In the genomic region with DNA sequence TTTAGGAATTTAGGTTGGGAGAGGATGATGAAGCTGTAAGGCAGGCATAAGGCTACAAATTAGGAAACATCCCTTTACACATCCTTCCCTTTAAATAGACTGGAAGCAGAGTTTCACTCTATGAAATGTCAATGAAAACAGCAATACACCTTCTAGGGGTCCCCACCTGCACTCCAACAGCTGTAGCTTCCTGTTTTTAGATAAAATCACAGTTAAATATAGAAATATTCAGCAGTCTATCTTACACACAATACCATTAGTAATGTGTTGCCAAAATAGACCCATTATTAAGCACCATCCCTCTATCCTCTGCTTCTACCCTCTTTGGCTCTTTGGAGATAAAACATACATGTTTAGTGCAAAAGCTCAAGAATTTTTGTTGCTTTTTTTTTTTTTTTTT, we compare ENCODE assay signal across 22 cellular contexts.
DNase-seq lines count a peak whose midpoint lies in the region; ATAC-seq, FAIRE-seq and TF ChIP-seq lines count a peak whose summit lies in the region.
"Had no signal": no experiment of that assay in that cellular context is flagged by ENCODE, and none has a peak within 500 bp of the region (broad histone marks: within the 10 kb centered on the region; RNA-seq: fewer than 3 reads in every experiment).

No MANE protein-coding gene starts in this region.

- TF ChIP-seq CTCF in MM.1S (IDR thresholded peaks at IDR 0.05; ENCODE audit: low read length) (no peak), OCI-LY1 (IDR thresholded peaks at IDR 0.05; ENCODE audit: low read length) (no peak), neural crest cell (conservative IDR thresholded peaks at IDR 0.05) (no peak), HepG2 (CRISPR knock-in tag; IDR thresholded peaks at IDR 0.05) (no peak)

- TF ChIP-seq POLR2A in HepG2 (IDR thresholded peaks at IDR 0.05; ENCODE audit: insufficient read depth in 1 of 2, low read depth in 2 of 2, low read length in 2 of 2), result no peak

- H2AFZ ChIP-seq in MM.1S (ENCODE audit: low read length), result no peak overlapping the region
- H2AFZ ChIP-seq in OCI-LY1 (ENCODE audit: low read length), result no peak overlapping the region
- H2AFZ ChIP-seq in HepG2 (ENCODE audit: low read length), result no peak overlapping the region
- H2AFZ ChIP-seq: GM23248 had no signal

- H4K20me1 ChIP-seq in BLaER1 (no peaks in the 10 kb centered on the region), MM.1S (ENCODE audit: insufficient read depth, low read length) (no peaks in the 10 kb centered on the region), OCI-LY1 (ENCODE audit: insufficient read depth, low read length) (no peaks in the 10 kb centered on the region), HepG2 (ENCODE audit: insufficient read depth, low read length) (no peaks in the 10 kb centered on the region)

- peaks cover 6% of the 10 kb centered on the region for H3K4me1 Mint-ChIP-seq in neural crest cell
- H3K4me1 Mint-ChIP-seq: CD4-positive, alpha-beta memory T cell had no signal

- no peak for FAIRE-seq in HepG2 (lab: Jason Lieb, UNC)
- FAIRE-seq: A204.1, GM12892, GM19239, H1 had no signal

- DNase-seq in MM.1S (peak; percentile 15), neural crest cell (ENCODE audit: low read depth, low spot score) (no peak), HepG2 (ENCODE audit: low spot score) (no peak), activated gamma-delta T cell (lab: John Stamatoyannopoulos, UW) (no peak)
- DNase-seq: C1 segment of cervical spinal cord; Calu3; CD4-positive, alpha-beta memory T cell; COR-L47; DMS53; DMS79 treated with DMSO at 0.1 percent for 48 hours; GM23248; H7; HCEC 1CT had no signal

- no peak overlapping the region for H3K27ac ChIP-seq in BLaER1
- no peak overlapping the region for H3K27ac ChIP-seq in MM.1S (ENCODE audit: low read length)
- peak overlapping the region; percentile 80 for H3K27ac ChIP-seq in OCI-LY1 (ENCODE audit: low read depth, low read length, poor library complexity, severe bottlenecking)
- no peak overlapping the region for H3K27ac ChIP-seq in HepG2 (ENCODE audit: extremely low read length, insufficient read depth, low read length)
- H3K27ac ChIP-seq: 22Rv1, GM23248 had no signal

- no peak overlapping the region for H3K4me3 Mint-ChIP-seq in neural crest cell
- H3K4me3 Mint-ChIP-seq: B cell; CD4-positive, alpha-beta memory T cell had no signal

- peak overlapping the region; percentile 49 for H3K4me2 ChIP-seq in BLaER1
- no peak overlapping the region for H3K4me2 ChIP-seq in MM.1S (ENCODE audit: low read depth, low read length)
- H3K4me2 ChIP-seq in OCI-LY1 (ENCODE audit: low read length), result peak overlapping the region; percentile 17; the same call in 1 of the 2 replicates
- no peak overlapping the region for H3K4me2 ChIP-seq in HepG2 (ENCODE audit: low read depth, low read length)

- no TSS peak for BruUV-seq in HepG2 (replicated peaks; lab: Mats Ljungman, UMichigan)

- no peaks in the 10 kb centered on the region for H3K79me2 ChIP-seq in MM.1S (ENCODE audit: low read length)
- H3K79me2 ChIP-seq in OCI-LY1 (ENCODE audit: insufficient read depth, low read length), result no peaks in the 10 kb centered on the region
- no peaks in the 10 kb centered on the region for H3K79me2 ChIP-seq in HepG2 (ENCODE audit: insufficient read depth, low read length)

- no peaks in the 10 kb centered on the region for H3K9me3 Mint-ChIP-seq in neural crest cell

- H3K4me1 ChIP-seq in BLaER1 (peaks cover 28% of the 10 kb centered on the region), MM.1S (ENCODE audit: low read length) (no peaks in the 10 kb centered on the region), OCI-LY1 (ENCODE audit: insufficient read depth, low read length, severe bottlenecking) (peaks cover 34% of the 10 kb centered on the region), HepG2 (ENCODE audit: insufficient read depth, low read length) (no peaks in the 10 kb centered on the region)

- no peaks in the 10 kb centered on the region for H3K9me2 ChIP-seq in MM.1S (replicated peaks; ENCODE audit: insufficient read depth, low read length)
- no peaks in the 10 kb centered on the region for H3K9me2 ChIP-seq in OCI-LY1 (ENCODE audit: low read depth, low read length)

- no peak for TF ChIP-seq RAD21 in HepG2 (CRISPR knock-in tag; IDR thresholded peaks at IDR 0.05)

- intact Hi-C loops in HepG2 (cut with micrococcal nuclease; ENCODE audit: unreplicated experiment), result no loop called here

- no peaks in the 10 kb centered on the region for H3K36me3 Mint-ChIP-seq in neural crest cell (ENCODE audit: low read depth)
- H3K36me3 Mint-ChIP-seq: CD4-positive, alpha-beta memory T cell had no signal

- no peaks in the 10 kb centered on the region for H3K9me3 ChIP-seq in BLaER1
- H3K9me3 ChIP-seq in MM.1S (replicated peaks; ENCODE audit: insufficient read depth, low read length), result no peaks in the 10 kb centered on the region
- no peaks in the 10 kb centered on the region for H3K9me3 ChIP-seq in OCI-LY1 (ENCODE audit: low read length)
- no peaks in the 10 kb centered on the region for H3K9me3 ChIP-seq in HepG2 (ENCODE audit: low read length)

- H3K36me3 ChIP-seq in BLaER1 (no peaks in the 10 kb centered on the region), MM.1S (replicated peaks; ENCODE audit: insufficient read depth, low read length) (no peaks in the 10 kb centered on the region), OCI-LY1 (ENCODE audit: insufficient read depth, low read length) (no peaks in the 10 kb centered on the region), HepG2 (replicated peaks in 1 of 2; ENCODE audit: control insufficient read depth in 1 of 2, insufficient read depth in 2 of 2, low read length in 2 of 2) (no peaks in the 10 kb centered on the region)

- in situ Hi-C loops in HepG2 (cut with HindIII; ENCODE audit: extremely low pct_ligation_motif_present, low pct_unique_long_range_greater_than_20kb), result no loop called here

- H3K9ac ChIP-seq in BLaER1 (no peak overlapping the region), MM.1S (ENCODE audit: low read length) (no peak overlapping the region), OCI-LY1 (ENCODE audit: low read length) (no peak overlapping the region), HepG2 (ENCODE audit: insufficient read depth, low read depth, low read length) (no peak overlapping the region)
- H3K9ac ChIP-seq: GM23248 had no signal

- no peak for ATAC-seq in HepG2
- ATAC-seq in HG03159 (IDR thresholded peaks at IDR 0.05; ENCODE audit: unreplicated experiment), result no peak

- CTCF ChIA-PET in HepG2 (lab: Yijun Ruan, JAX; ENCODE audit: low intra/inter-chr PET ratio, low total read pairs), result no interaction called here

- TF ChIP-seq EP300 in HepG2 (IDR thresholded peaks at IDR 0.05; ENCODE audit: low read depth in 2 of 2, low read length in 2 of 2) (no peak), HepG2 (CRISPR knock-in tag; IDR thresholded peaks at IDR 0.05; ENCODE audit: borderline replicate concordance) (no peak)

- H3K27me3 Mint-ChIP-seq in neural crest cell (ENCODE audit: low read depth), result no peaks in the 10 kb centered on the region
- H3K27me3 Mint-ChIP-seq: B cell; CD4-positive, alpha-beta memory T cell had no signal

- peak overlapping the region; percentile 19 for H3K27ac Mint-ChIP-seq in neural crest cell (ENCODE audit: unreplicated experiment)
- H3K27ac Mint-ChIP-seq: B cell; CD4-positive, alpha-beta memory T cell had no signal

- H3F3A ChIP-seq in MM.1S (ENCODE audit: insufficient read depth, low read length) (no peaks in the 10 kb centered on the region), OCI-LY1 (ENCODE audit: insufficient read depth, low read length) (no peaks in the 10 kb centered on the region)

- no peak overlapping the region for H3K4me3 ChIP-seq in BLaER1
- no peak overlapping the region for H3K4me3 ChIP-seq in MM.1S (ENCODE audit: low read length)
- no peak overlapping the region for H3K4me3 ChIP-seq in OCI-LY1 (ENCODE audit: low read depth, low read length, poor library complexity, severe bottlenecking)
- no peak overlapping the region for H3K4me3 ChIP-seq in HepG2 (replicated peaks in 1 of 3; ENCODE audit: insufficient read depth in 1 of 3, low read depth in 2 of 3, low read length in 3 of 3)
- H3K4me3 ChIP-seq: GM23248 had no signal

- H3K27me3 ChIP-seq in BLaER1, result no peaks in the 10 kb centered on the region
- H3K27me3 ChIP-seq in MM.1S (replicated peaks; ENCODE audit: insufficient read depth, low read length), result no peaks in the 10 kb centered on the region
- no peaks in the 10 kb centered on the region for H3K27me3 ChIP-seq in OCI-LY1 (ENCODE audit: insufficient read depth, low read length)
- H3K27me3 ChIP-seq in HepG2 (ENCODE audit: control insufficient read depth in 1 of 2, insufficient read depth in 2 of 2, low read length in 2 of 2), result no peaks in the 10 kb centered on the region

- POLR2A ChIA-PET in HepG2 (lab: Yijun Ruan, JAX), result no interaction called here

TF ChIP-seq in HepG2, 621 proteins besides CTCF, POLR2A, EP300 and RAD21:
- TF ChIP-seq KAT2B (IDR thresholded peaks at IDR 0.05; ENCODE audit: borderline replicate concordance, low read depth, low read length) (no peak), GLI4 (CRISPR knock-in tag; IDR thresholded peaks at IDR 0.05; ENCODE audit: borderline replicate concordance) (no peak), MLLT10 (CRISPR knock-in tag; IDR thresholded peaks at IDR 0.05) (no peak), FOXK2 (IDR thresholded peaks at IDR 0.05) (no peak)
- TF ChIP-seq, protein P1, sequence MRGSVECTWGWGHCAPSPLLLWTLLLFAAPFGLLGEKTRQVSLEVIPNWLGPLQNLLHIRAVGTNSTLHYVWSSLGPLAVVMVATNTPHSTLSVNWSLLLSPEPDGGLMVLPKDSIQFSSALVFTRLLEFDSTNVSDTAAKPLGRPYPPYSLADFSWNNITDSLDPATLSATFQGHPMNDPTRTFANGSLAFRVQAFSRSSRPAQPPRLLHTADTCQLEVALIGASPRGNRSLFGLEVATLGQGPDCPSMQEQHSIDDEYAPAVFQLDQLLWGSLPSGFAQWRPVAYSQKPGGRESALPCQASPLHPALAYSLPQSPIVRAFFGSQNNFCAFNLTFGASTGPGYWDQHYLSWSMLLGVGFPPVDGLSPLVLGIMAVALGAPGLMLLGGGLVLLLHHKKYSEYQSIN (CRISPR knock-in tag; IDR thresholded peaks at IDR 0.05; ENCODE audit: borderline replicate concordance), result no peak
- TF ChIP-seq, protein P2, sequence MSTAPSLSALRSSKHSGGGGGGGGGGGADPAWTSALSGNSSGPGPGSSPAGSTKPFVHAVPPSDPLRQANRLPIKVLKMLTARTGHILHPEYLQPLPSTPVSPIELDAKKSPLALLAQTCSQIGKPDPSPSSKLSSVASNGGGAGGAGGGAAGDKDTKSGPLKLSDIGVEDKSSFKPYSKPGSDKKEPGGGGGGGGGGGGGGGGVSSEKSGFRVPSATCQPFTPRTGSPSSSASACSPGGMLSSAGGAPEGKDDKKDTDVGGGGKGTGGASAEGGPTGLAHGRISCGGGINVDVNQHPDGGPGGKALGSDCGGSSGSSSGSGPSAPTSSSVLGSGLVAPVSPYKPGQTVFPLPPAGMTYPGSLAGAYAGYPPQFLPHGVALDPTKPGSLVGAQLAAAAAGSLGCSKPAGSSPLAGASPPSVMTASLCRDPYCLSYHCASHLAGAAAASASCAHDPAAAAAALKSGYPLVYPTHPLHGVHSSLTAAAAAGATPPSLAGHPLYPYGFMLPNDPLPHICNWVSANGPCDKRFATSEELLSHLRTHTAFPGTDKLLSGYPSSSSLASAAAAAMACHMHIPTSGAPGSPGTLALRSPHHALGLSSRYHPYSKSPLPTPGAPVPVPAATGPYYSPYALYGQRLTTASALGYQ (CRISPR knock-in tag; IDR thresholded peaks at IDR 0.05), result no peak
TF ChIP-seq in HepG2: peak in this region for 0.

Comparison
In these comparisons a context has a peak if more than half of its experiments do, and no peak if none do; other contexts are left out.
1. H3K4me2 ChIP-seq: peak in BLaER1 (single experiment) and OCI-LY1 (single experiment); none in MM.1S (single experiment) and HepG2 (single experiment).